16 cellular contexts compared by ENCODE assay signal in genomic region chr6:21750479-21751018, GRCh38.
A peak's percentile ranks its signal among the peaks of the same experiment; 100 is the strongest.
DNase-seq lines count a peak whose midpoint lies in the region; ATAC-seq and TF ChIP-seq lines count a peak whose summit lies in the region.
"Had no signal": no experiment of that assay in that cellular context is flagged by ENCODE, and none has a peak within 500 bp of the region (broad histone marks: within the 10 kb centered on the region; RNA-seq: fewer than 3 reads in every experiment).

No MANE protein-coding gene starts in this region.

- intact Hi-C loops in Right ventricle myocardium inferior (cut with DNase I) (no loop called here), upper lobe of right lung (cut with DNase I) (no loop called here)

- no peak for DNase-seq in cardiac muscle cell (ENCODE audit: low read depth in 1 of 2, low spot score in 1 of 2)
- DNase-seq in Right ventricle myocardium inferior (ENCODE audit: missing footprints) = no peak
- peak; percentile 83 for DNase-seq in NCI-H2171 treated with DMSO at 0.1 percent for 48 hours (lab: John Stamatoyannopoulos, UW)
- no peak for DNase-seq in glutamatergic neuron
- no peak for DNase-seq in smooth muscle cell (lab: John Stamatoyannopoulos, UW; ENCODE audit: unreplicated experiment)
- DNase-seq in endothelial cell (ENCODE audit: low spot score) = no peak
- DNase-seq in pons (ENCODE audit: low spot score) = no peak
- no peak for DNase-seq in upper lobe of right lung
- DNase-seq: AML-193; Calu3; CD4-positive, CD25-positive, alpha-beta regulatory T cell; GF-D8; KG1; NCI-H2081; Peyer's patch; SHP77 treated with DMSO at 0.1 percent for 48 hours had no signal

- H3K36me3 ChIP-seq in cardiac muscle cell (no peaks in the 10 kb centered on the region), smooth muscle cell (ENCODE audit: low read depth) (no peaks in the 10 kb centered on the region), upper lobe of right lung (no peaks in the 10 kb centered on the region)
- H3K36me3 ChIP-seq: Peyer's patch had no signal

- no peak overlapping the region for H2AFZ ChIP-seq in smooth muscle cell (ENCODE audit: low read depth)

- H4K20me1 ChIP-seq in smooth muscle cell (ENCODE audit: low read depth) = peaks cover 22% of the 10 kb centered on the region

- no peak for ATAC-seq in Right ventricle myocardium inferior
- ATAC-seq in upper lobe of right lung = no peak

- H3K27ac ChIP-seq in cardiac muscle cell (peak overlapping the region; percentile 93), smooth muscle cell (ENCODE audit: low read depth) (no peak overlapping the region), upper lobe of right lung (no peak overlapping the region)
- H3K27ac ChIP-seq: Peyer's patch had no signal

- H3K4me1 ChIP-seq in cardiac muscle cell (ENCODE audit: low read depth) (peaks cover 50% of the 10 kb centered on the region), smooth muscle cell (ENCODE audit: low read depth) (peaks cover 68% of the 10 kb centered on the region), upper lobe of right lung (peaks cover 14% of the 10 kb centered on the region)
- H3K4me1 ChIP-seq: Peyer's patch had no signal

- peaks cover 7% of the 10 kb centered on the region for H3K9me3 Mint-ChIP-seq in glutamatergic neuron (ENCODE audit: unreplicated experiment)
- H3K9me3 Mint-ChIP-seq in endothelial cell (ENCODE audit: unreplicated experiment) = no peaks in the 10 kb centered on the region
- H3K9me3 Mint-ChIP-seq: CD4-positive, CD25-positive, alpha-beta regulatory T cell had no signal

- H3K4me3 ChIP-seq in cardiac muscle cell (no peak overlapping the region), smooth muscle cell (no peak overlapping the region), upper lobe of right lung (no peak overlapping the region)
- H3K4me3 ChIP-seq: Peyer's patch had no signal

- H3F3A ChIP-seq in smooth muscle cell (ENCODE audit: low read depth) = peaks cover 13% of the 10 kb centered on the region

- H3K27me3 Mint-ChIP-seq in glutamatergic neuron (ENCODE audit: unreplicated experiment) (peaks cover 2% of the 10 kb centered on the region), endothelial cell (ENCODE audit: unreplicated experiment) (no peaks in the 10 kb centered on the region)

- H3K9ac ChIP-seq in smooth muscle cell (ENCODE audit: low read depth) = no peak overlapping the region

- H3K4me2 ChIP-seq in smooth muscle cell = peak overlapping the region; percentile 0

- 78% methylated on average over 2 of the region's 2 CpGs for WGBS in smooth muscle cell (ENCODE audit: low lambda C conversion rate)

- no peaks in the 10 kb centered on the region for H3K9me3 ChIP-seq in cardiac muscle cell (ENCODE audit: low read depth)
- no peaks in the 10 kb centered on the region for H3K9me3 ChIP-seq in smooth muscle cell (replicated peaks; ENCODE audit: low read depth)
- no peaks in the 10 kb centered on the region for H3K9me3 ChIP-seq in upper lobe of right lung
- H3K9me3 ChIP-seq: Peyer's patch had no signal

- H3K27me3 ChIP-seq in cardiac muscle cell = no peaks in the 10 kb centered on the region
- no peaks in the 10 kb centered on the region for H3K27me3 ChIP-seq in smooth muscle cell (ENCODE audit: low read depth)
- no peaks in the 10 kb centered on the region for H3K27me3 ChIP-seq in upper lobe of right lung
- H3K27me3 ChIP-seq: Peyer's patch had no signal

- H3K4me1 Mint-ChIP-seq in glutamatergic neuron (ENCODE audit: low read depth, unreplicated experiment) = peaks cover 37% of the 10 kb centered on the region
- peaks cover 30% of the 10 kb centered on the region for H3K4me1 Mint-ChIP-seq in endothelial cell (ENCODE audit: unreplicated experiment)
- H3K4me1 Mint-ChIP-seq: CD4-positive, CD25-positive, alpha-beta regulatory T cell had no signal

- no peak for TF ChIP-seq CTCF in cardiac muscle cell (IDR thresholded peaks at IDR 0.05; ENCODE audit: low read depth, low read length)
- TF ChIP-seq CTCF in glutamatergic neuron (IDR thresholded peaks at IDR 0.05; ENCODE audit: partially characterized antibody, unreplicated experiment) = no peak
- no peak for TF ChIP-seq CTCF in smooth muscle cell (IDR thresholded peaks at IDR 0.05; ENCODE audit: borderline replicate concordance, insufficient read depth, poor library complexity, severe bottlenecking)
- no peak for TF ChIP-seq CTCF in endothelial cell (IDR thresholded peaks at IDR 0.05; ENCODE audit: unreplicated experiment)
- TF ChIP-seq CTCF in upper lobe of right lung (IDR thresholded peaks at IDR 0.05) = no peak

- peak overlapping the region; percentile 80 for H3K4me3 Mint-ChIP-seq in glutamatergic neuron (ENCODE audit: unreplicated experiment)
- no peak overlapping the region for H3K4me3 Mint-ChIP-seq in endothelial cell (ENCODE audit: unreplicated experiment)

- peaks cover 7% of the 10 kb centered on the region for H3K79me2 ChIP-seq in smooth muscle cell (ENCODE audit: low read depth)

- H3K36me3 Mint-ChIP-seq in glutamatergic neuron (ENCODE audit: unreplicated experiment) = peaks cover 4% of the 10 kb centered on the region
- peaks cover 2% of the 10 kb centered on the region for H3K36me3 Mint-ChIP-seq in endothelial cell (ENCODE audit: low read depth, unreplicated experiment)
- H3K36me3 Mint-ChIP-seq: CD4-positive, CD25-positive, alpha-beta regulatory T cell had no signal

- peak overlapping the region; percentile 80 for H3K27ac Mint-ChIP-seq in glutamatergic neuron (ENCODE audit: unreplicated experiment)
- H3K27ac Mint-ChIP-seq in endothelial cell (ENCODE audit: unreplicated experiment) = no peak overlapping the region
- H3K27ac Mint-ChIP-seq: CD4-positive, CD25-positive, alpha-beta regulatory T cell had no signal
